In genomic region chr4:40817157-40817556, GRCh38 we compare ENCODE assay signal across 7 cellular contexts.
DNase-seq lines count a peak whose midpoint lies in the region; ATAC-seq, FAIRE-seq and TF ChIP-seq lines count a peak whose summit lies in the region.
"Not testable (repeated sequence)": the region's sequence is repeated elsewhere in the genome, so short reads cannot be mapped to it uniquely, and the experiment has no call there.

No MANE protein-coding gene starts in this region.

- H3K4me2 ChIP-seq in HepG2 (ENCODE audit: low read depth, low read length); trophoblast cell (ENCODE audit: low read length): not testable (repeated sequence)

- H3K79me2 ChIP-seq in HepG2 (ENCODE audit: insufficient read depth, low read length); trophoblast cell (ENCODE audit: control insufficient read depth, insufficient read depth, low read length, poor library complexity): not testable (repeated sequence)

- H3K4me3 ChIP-seq in esophagus muscularis mucosa; HepG2 (replicated peaks in 1 of 3; ENCODE audit: insufficient read depth in 1 of 3, low read depth in 2 of 3, low read length in 3 of 3); trophoblast cell (ENCODE audit: low read depth, low read length): not testable (repeated sequence)

- H2BK12ac ChIP-seq in trophoblast cell (ENCODE audit: low read length), result not testable (repeated sequence)

- not testable (repeated sequence) for H2BK5ac ChIP-seq in trophoblast cell (ENCODE audit: low read depth, low read length, poor library complexity)

- H3K9ac ChIP-seq in HepG2 (ENCODE audit: insufficient read depth, low read depth, low read length); trophoblast cell (ENCODE audit: low read length): not testable (repeated sequence)

- H3K4me3 Mint-ChIP-seq in activated CD8-positive, alpha-beta memory T cell treated with anti-CD3 and anti-CD28 coated beads, Interleukin-2, amount 10 ng/mL, durations not matched to agents 7 days and 5 days, result not testable (repeated sequence)

- H3K27ac ChIP-seq in esophagus muscularis mucosa (replicated peaks in 1 of 4); trophoblast cell (ENCODE audit: low read depth, low read length): not testable (repeated sequence)
- H3K27ac ChIP-seq in HepG2 (ENCODE audit: extremely low read length, insufficient read depth, low read length), result peak overlapping the region; percentile 9

- POLR2A ChIA-PET in HepG2 (lab: Yijun Ruan, JAX), result not testable (repeated sequence)

- H3K4ac ChIP-seq in trophoblast cell (ENCODE audit: low read depth, low read length), result not testable (repeated sequence)

- H3K23ac ChIP-seq in trophoblast cell (ENCODE audit: low read length), result not testable (repeated sequence)

- H2AK5ac ChIP-seq in trophoblast cell (ENCODE audit: low read length), result not testable (repeated sequence)

- peaks cover 18 to 81% (median 51%) of the 10 kb centered on the region in 4 donors for H3K36me3 ChIP-seq in esophagus muscularis mucosa
- H3K36me3 ChIP-seq in HepG2 (replicated peaks in 1 of 2; ENCODE audit: control insufficient read depth in 1 of 2, insufficient read depth in 2 of 2, low read length in 2 of 2), result peaks cover 6 to 25% of the 10 kb centered on the region in 2 experiments
- peaks cover 16 to 34% of the 10 kb centered on the region in 2 experiments for H3K36me3 ChIP-seq in trophoblast cell (ENCODE audit: control insufficient read depth in 1 of 2, insufficient read depth in 2 of 2, low read length in 2 of 2)

- H3K9me3 Mint-ChIP-seq in activated CD8-positive, alpha-beta memory T cell treated with anti-CD3 and anti-CD28 coated beads, Interleukin-2, amount 10 ng/mL, durations not matched to agents 7 days and 5 days (ENCODE audit: low read depth), result not testable (repeated sequence)

- not testable (repeated sequence) for TF ChIP-seq RAD21 in HepG2 (CRISPR knock-in tag; IDR thresholded peaks at IDR 0.05)

- peaks cover 16% of the 10 kb centered on the region for H3K27me3 Mint-ChIP-seq in activated CD8-positive, alpha-beta memory T cell treated with anti-CD3 and anti-CD28 coated beads, Interleukin-2, amount 10 ng/mL, durations not matched to agents 7 days and 5 days

- H4K8ac ChIP-seq in trophoblast cell (ENCODE audit: low read depth, low read length), result not testable (repeated sequence)

- not testable (repeated sequence) for H3K14ac ChIP-seq in trophoblast cell (ENCODE audit: low read length)

- intact Hi-C loops in esophagus muscularis mucosa (cut with DNase I); HepG2 (cut with micrococcal nuclease; ENCODE audit: unreplicated experiment): not testable (repeated sequence)

- DNase-seq in EH (ENCODE audit: low read depth), result peak; percentile 3
- peak; percentile 15 for DNase-seq in activated CD8-positive, alpha-beta memory T cell treated with anti-CD3 and anti-CD28 coated beads, Interleukin-2, amount 10 ng/mL, durations not matched to agents 7 days and 5 days
- peak; percentile 31 for DNase-seq in esophagus muscularis mucosa (ENCODE audit: extremely low spot score)
- DNase-seq in islet precursor cell, result peak; percentile 7
- not testable (repeated sequence) for DNase-seq in left lobe of liver (ENCODE audit: low spot score)
- peak; percentile 13 for DNase-seq in HepG2 (ENCODE audit: low spot score)
- peak; percentile 19 to 26 for DNase-seq in trophoblast cell

- not testable (repeated sequence) for H3K4me1 Mint-ChIP-seq in activated CD8-positive, alpha-beta memory T cell treated with anti-CD3 and anti-CD28 coated beads, Interleukin-2, amount 10 ng/mL, durations not matched to agents 7 days and 5 days

- in situ Hi-C loops in HepG2 (cut with HindIII; ENCODE audit: extremely low pct_ligation_motif_present, low pct_unique_long_range_greater_than_20kb), result not testable (repeated sequence)

- H2BK120ac ChIP-seq in trophoblast cell (ENCODE audit: insufficient read depth, low read length, poor library complexity), result not testable (repeated sequence)

- H4K12ac ChIP-seq in trophoblast cell (ENCODE audit: low read depth, low read length), result not testable (repeated sequence)

- CTCF ChIA-PET in activated CD8-positive, alpha-beta memory T cell treated with anti-CD3 and anti-CD28 coated beads, Interleukin-2, amount 10 ng/mL, durations not matched to agents 7 days and 5 days (lab: Charles Lee); HepG2 (lab: Yijun Ruan, JAX; ENCODE audit: low intra/inter-chr PET ratio, low total read pairs): not testable (repeated sequence)

- BruUV-seq in HepG2 (replicated peaks; lab: Mats Ljungman, UMichigan), result not testable (repeated sequence)

- H3K4me1 ChIP-seq in esophagus muscularis mucosa; HepG2 (ENCODE audit: insufficient read depth, low read length); trophoblast cell (ENCODE audit: control insufficient read depth in 1 of 2, insufficient read depth in 2 of 2, low read length in 2 of 2): not testable (repeated sequence)

- not testable (repeated sequence) for ATAC-seq in activated CD8-positive, alpha-beta memory T cell treated with anti-CD3 and anti-CD28 coated beads, Interleukin-2, amount 10 ng/mL, durations not matched to agents 7 days and 5 days
- ATAC-seq in left lobe of liver, result peak; percentile 59
- peak; percentile 76 for ATAC-seq in HepG2

- not testable (repeated sequence) for H3K9me3 ChIP-seq in esophagus muscularis mucosa; HepG2 (ENCODE audit: low read length); trophoblast cell (ENCODE audit: insufficient read depth, low read depth, low read length)

- H3K36me3 Mint-ChIP-seq in activated CD8-positive, alpha-beta memory T cell treated with anti-CD3 and anti-CD28 coated beads, Interleukin-2, amount 10 ng/mL, durations not matched to agents 7 days and 5 days, result not testable (repeated sequence)

- not testable (repeated sequence) for H3K27ac Mint-ChIP-seq in activated CD8-positive, alpha-beta memory T cell treated with anti-CD3 and anti-CD28 coated beads, Interleukin-2, amount 10 ng/mL, durations not matched to agents 7 days and 5 days

- TF ChIP-seq POLR2A in esophagus muscularis mucosa (IDR thresholded peaks at IDR 0.05; ENCODE audit: low read depth); HepG2 (IDR thresholded peaks at IDR 0.05; ENCODE audit: insufficient read depth in 1 of 2, low read depth in 2 of 2, low read length in 2 of 2): not testable (repeated sequence)

- H3K18ac ChIP-seq in trophoblast cell (ENCODE audit: low read length), result not testable (repeated sequence)

- not testable (repeated sequence) for H4K91ac ChIP-seq in trophoblast cell (ENCODE audit: low read depth, low read length)

- not testable (repeated sequence) for FAIRE-seq in HepG2 (lab: Jason Lieb, UNC)

- 96% methylated on average over 6 of the region's 6 CpGs for WGBS in esophagus muscularis mucosa
- WGBS in HepG2 (ENCODE audit: low lambda C conversion rate), result 84% methylated on average over 6 of the region's 6 CpGs
- WGBS in trophoblast cell (ENCODE audit: extremely low coverage, insufficient coverage, insufficient read length), result no CpG with 5 or more reads among the region's 6 CpGs

- H2AFZ ChIP-seq in HepG2 (ENCODE audit: low read length); trophoblast cell (ENCODE audit: insufficient read depth, low read length, poor library complexity): not testable (repeated sequence)

- not testable (repeated sequence) for H4K20me1 ChIP-seq in HepG2 (ENCODE audit: insufficient read depth, low read length)

- H3K27me3 ChIP-seq in esophagus muscularis mucosa; HepG2 (ENCODE audit: control insufficient read depth in 1 of 2, insufficient read depth in 2 of 2, low read length in 2 of 2); trophoblast cell (ENCODE audit: insufficient read depth, low read length): not testable (repeated sequence)

- TF ChIP-seq CTCF in esophagus muscularis mucosa (IDR thresholded peaks at IDR 0.05); HepG2 (CRISPR knock-in tag; IDR thresholded peaks at IDR 0.05): not testable (repeated sequence)

- not testable (repeated sequence) for TF ChIP-seq EP300 in esophagus muscularis mucosa (IDR thresholded peaks at IDR 0.05); HepG2 (IDR thresholded peaks at IDR 0.05; ENCODE audit: low read depth in 2 of 2, low read length in 2 of 2); HepG2 (CRISPR knock-in tag; IDR thresholded peaks at IDR 0.05; ENCODE audit: borderline replicate concordance)

- not testable (repeated sequence) for H3K79me1 ChIP-seq in trophoblast cell (ENCODE audit: low read length)

TF ChIP-seq in HepG2, 621 proteins besides CTCF, POLR2A, EP300 and RAD21 (continues in another document):
- 0 out of 2 replicates have a peak, but pooled peaks have one; percentile 54 for TF ChIP-seq RCOR2 (CRISPR knock-in tag; IDR thresholded peaks at IDR 0.05)
- peak; percentile 45; the same call in 1 of the 2 replicates for TF ChIP-seq CEBPB (IDR thresholded peaks at IDR 0.05; ENCODE audit: borderline replicate concordance, low read depth, low read length)
